Comparison of ENCODE assay signal across 8 cellular contexts in genomic region chr7:87475359-87476178, GRCh38. TPM values are rescaled to one million over a fixed set of nuclear protein-coding genes. Genes with fewer than 3 reads are reported as not detected.
DNase-seq lines count a peak whose midpoint lies in the region; ATAC-seq, FAIRE-seq and TF ChIP-seq lines count a peak whose summit lies in the region.

ABCB4 (minus strand) TSS chr7:87475680; CDS start chr7:87475465, 215 bp downstream.

- H3K4me2 ChIP-seq in K562 (ENCODE audit: insufficient read depth, low read length) (peak within 1 kb of the TSS; percentile 18; the same call in 1 of the 2 replicates), HepG2 (ENCODE audit: low read depth, low read length) (peak within 1 kb of the TSS; percentile 96)

- H3K79me2 ChIP-seq in K562 (ENCODE audit: control insufficient read depth, insufficient read depth, low read length) = no peaks in the 10 kb centered on the region
- peaks cover 27% of the 10 kb centered on the region for H3K79me2 ChIP-seq in HepG2 (ENCODE audit: insufficient read depth, low read length)

- H3K27me3 ChIP-seq in BE2C (peaks cover 30% of the 10 kb centered on the region), K562 (ENCODE audit: control insufficient read depth in 2 of 2, insufficient read depth in 2 of 2, low read length in 2 of 2) (peaks cover 16 to 28% of the 10 kb centered on the region in 2 experiments; a peak in 4 of 5 replicates), HepG2 (ENCODE audit: control insufficient read depth in 1 of 2, insufficient read depth in 2 of 2, low read length in 2 of 2) (no peaks in the 10 kb centered on the region; a peak in 1 of 5 replicates), thyroid gland (no peaks in the 10 kb centered on the region)

- H3K4me1 ChIP-seq in BE2C = no peaks in the 10 kb centered on the region
- H3K4me1 ChIP-seq in K562 (replicated peaks in 1 of 2; ENCODE audit: control insufficient read depth in 2 of 2, insufficient read depth in 2 of 2, low read length in 2 of 2) = peaks cover 0 to 9% of the 10 kb centered on the region in 2 experiments; a peak in 1 of 5 replicates
- peaks cover 70% of the 10 kb centered on the region for H3K4me1 ChIP-seq in HepG2 (ENCODE audit: insufficient read depth, low read length)
- no peaks in the 10 kb centered on the region for H3K4me1 ChIP-seq in thyroid gland

- DNase-seq in BE2C (peak; percentile 49), K562 (ENCODE audit: extremely low read depth in 1 of 4, low spot score in 3 of 4) (peak in 2 of 4 experiments; percentile 18 to 24), HepG2 (ENCODE audit: low spot score) (no peak), thyroid gland (peak in 1 of 2 donors; percentile 8), NCI-H2081 treated with DMSO at 0.1 percent for 48 hours (lab: John Stamatoyannopoulos, UW) (no peak), NCI-H2196 treated with DMSO at 0.1 percent for 48 hours (lab: John Stamatoyannopoulos, UW; ENCODE audit: unreplicated experiment) (no peak)

- H3K9me3 ChIP-seq in BE2C = no peaks in the 10 kb centered on the region
- H3K9me3 ChIP-seq in K562 (replicated peaks; ENCODE audit: control insufficient read depth, insufficient read depth, low read depth, low read length) = no peaks in the 10 kb centered on the region
- H3K9me3 ChIP-seq in HepG2 (ENCODE audit: low read length) = no peaks in the 10 kb centered on the region
- no peaks in the 10 kb centered on the region for H3K9me3 ChIP-seq in thyroid gland

- no peak for FAIRE-seq in K562 (lab: Jason Lieb, UNC)
- FAIRE-seq in HepG2 (lab: Jason Lieb, UNC) = no peak

- H4K20me1 ChIP-seq in K562 (replicated peaks; ENCODE audit: control insufficient read depth, insufficient read depth, low read length) (no peaks in the 10 kb centered on the region), HepG2 (ENCODE audit: insufficient read depth, low read length) (no peaks in the 10 kb centered on the region)

- no peaks in the 10 kb centered on the region for H3K36me3 ChIP-seq in BE2C
- no peaks in the 10 kb centered on the region for H3K36me3 ChIP-seq in K562 (ENCODE audit: control insufficient read depth, insufficient read depth, low read length)
- 0 out of 5 replicates have a peak, but pooled peaks cover 0 to 8% of the 10 kb centered on the region in 2 experiments for H3K36me3 ChIP-seq in HepG2 (replicated peaks in 1 of 2; ENCODE audit: control insufficient read depth in 1 of 2, insufficient read depth in 2 of 2, low read length in 2 of 2)
- no peaks in the 10 kb centered on the region for H3K36me3 ChIP-seq in thyroid gland

- H3K27ac ChIP-seq in K562 (ENCODE audit: extremely low read depth, low read depth, low read length) = no peak within 1 kb of the TSS
- H3K27ac ChIP-seq in HepG2 (ENCODE audit: extremely low read length, insufficient read depth, low read length) = peak within 1 kb of the TSS; percentile 74
- peak within 1 kb of the TSS in 1 of 3 donors; percentile 8 for H3K27ac ChIP-seq in thyroid gland

- no peak for TF ChIP-seq RAD21 in K562 (CRISPR knock-in tag; conservative IDR thresholded peaks at IDR 0.05 in 1 of 2, IDR thresholded peaks at IDR 0.05 in 1 of 2)
- no peak for TF ChIP-seq RAD21 in HepG2 (CRISPR knock-in tag; IDR thresholded peaks at IDR 0.05)

- H3K9ac ChIP-seq in K562 (ENCODE audit: insufficient read depth in 1 of 2, low read depth in 2 of 2, low read length in 2 of 2) = peak within 1 kb of the TSS in 1 of 2 experiments; percentile 61; a peak in 1 of 4 replicates
- peak within 1 kb of the TSS; percentile 83 for H3K9ac ChIP-seq in HepG2 (ENCODE audit: insufficient read depth, low read depth, low read length)

- POLR2A ChIA-PET in K562 (lab: Yijun Ruan, JAX) = no interaction called here
- POLR2A ChIA-PET in HepG2 (lab: Yijun Ruan, JAX) = interaction anchor here (0.6 to 1.0 kb wide), 4 partner anchors 11 to 31 kb away, joined by 3 to 17 read pairs (median 3); no protein-coding TSS in a partner anchor

- in situ Hi-C loops in K562 (cut with MboI) = no loop called here
- in situ Hi-C loops in HepG2 (cut with HindIII; ENCODE audit: extremely low pct_ligation_motif_present, low pct_unique_long_range_greater_than_20kb) = no loop called here

- ATAC-seq in GM18909 (IDR thresholded peaks at IDR 0.05; ENCODE audit: poor library complexity, unreplicated experiment) = peak; percentile 30
- peak; percentile 21 for ATAC-seq in HG03196 (IDR thresholded peaks at IDR 0.05; ENCODE audit: unreplicated experiment)
- peak; percentile 73 for ATAC-seq in K562
- ATAC-seq in HepG2 = peak; percentile 91

- H3K9me1 ChIP-seq in K562 (ENCODE audit: control insufficient read depth, insufficient read depth, low read length) = no peaks in the 10 kb centered on the region

- CTCF ChIA-PET in K562 (lab: Yijun Ruan, JAX; ENCODE audit: low intra/inter-chr PET ratio) (no interaction called here), HepG2 (lab: Yijun Ruan, JAX; ENCODE audit: low intra/inter-chr PET ratio, low total read pairs) (no interaction called here)

- TF ChIP-seq POLR2A in K562 (conservative IDR thresholded peaks at IDR 0.05) = no peak
- peak; percentile 59 to 81; a peak in 3 of 4 replicates for TF ChIP-seq POLR2A in HepG2 (IDR thresholded peaks at IDR 0.05; ENCODE audit: insufficient read depth in 1 of 2, low read depth in 2 of 2, low read length in 2 of 2)
- no peak for TF ChIP-seq POLR2A in thyroid gland (IDR thresholded peaks at IDR 0.05)

- TF ChIP-seq CTCF in BE2C (IDR thresholded peaks at IDR 0.05; ENCODE audit: low read depth, low read length) (no peak), K562 (IDR thresholded peaks at IDR 0.05 in 2 of 3, conservative IDR thresholded peaks at IDR 0.05 in 1 of 3; ENCODE audit: insufficient read depth in 2 of 3, low read depth in 1 of 3, low read length in 3 of 3) (no peak), HepG2 (CRISPR knock-in tag; IDR thresholded peaks at IDR 0.05) (no peak), thyroid gland (IDR thresholded peaks at IDR 0.05) (no peak)

- peak within 1 kb of the TSS; percentile 44 for H3K4me3 ChIP-seq in BE2C (ENCODE audit: low read depth, low read length)
- H3K4me3 ChIP-seq in K562 = no peak within 1 kb of the TSS
- H3K4me3 ChIP-seq in HepG2 (replicated peaks in 1 of 3; ENCODE audit: insufficient read depth in 1 of 3, low read depth in 2 of 3, low read length in 3 of 3) = peak within 1 kb of the TSS; percentile 70 to 81 (median 74)
- peak within 1 kb of the TSS in 2 of 3 donors; percentile 10 to 25 for H3K4me3 ChIP-seq in thyroid gland (replicated peaks in 1 of 3)

- 9% methylated on average over 49 of the region's 80 CpGs for WGBS in K562 (ENCODE audit: insufficient coverage, low coverage, missing lambda C conversion rate)
- WGBS in HepG2 (ENCODE audit: low lambda C conversion rate) = 3% methylated on average over 10 of the region's 80 CpGs
- WGBS in thyroid gland, 2 donors = 0 to 25% methylated on average over 2 to 11 of the region's 80 CpGs

- intact Hi-C loops in K562 (cut with micrococcal nuclease) = no loop called here
- intact Hi-C loops in HepG2 (cut with micrococcal nuclease; ENCODE audit: unreplicated experiment) = loop anchor here (1.0 to 10.0 kb wide), 3 partner anchors 10 to 131 kb away; partner anchors contain the start of gene CROT
- intact Hi-C loops in thyroid gland (cut with DNase I) = no loop called here

- H2AFZ ChIP-seq in K562 (ENCODE audit: low read depth, low read length) = peak within 1 kb of the TSS; percentile 18; the same call in 1 of the 2 replicates
- H2AFZ ChIP-seq in HepG2 (ENCODE audit: low read length) = peak within 1 kb of the TSS; percentile 5

- TF ChIP-seq EP300 in K562 (IDR thresholded peaks at IDR 0.05; ENCODE audit: low read length) (no peak), HepG2 (IDR thresholded peaks at IDR 0.05; ENCODE audit: low read depth in 2 of 2, low read length in 2 of 2) (no peak), HepG2 (CRISPR knock-in tag; IDR thresholded peaks at IDR 0.05; ENCODE audit: borderline replicate concordance) (no peak)

- no TSS peak for BruUV-seq in K562 (replicated peaks; lab: Mats Ljungman, UMichigan)
- BruUV-seq in HepG2 (replicated peaks; lab: Mats Ljungman, UMichigan) = no TSS peak

RNA-seq across cellular contexts. Expression of gene ABCB4, which starts in this region (rescaled TPM):
- 0.31 TPM for polyA plus RNA-seq in BE2C (2012; ENCODE audit: insufficient read depth, insufficient read length, low read depth)
- total RNA-seq in K562 (2011; cell fraction: chromatin; rRNA removed; ENCODE audit: low replicate concordance) = 0.30 TPM in 1 of 2 replicates, not detected in the other
- under 0.01 and 0.66 TPM in 2 replicates for total RNA-seq in K562 (2011; cell fraction: nucleolus; rRNA removed)
- total RNA-seq in K562 (2011; cell fraction: nucleoplasm; rRNA removed) = 0.15 and 0.59 TPM in 2 replicates
- 0.41 and 0.59 TPM in 2 replicates for total RNA-seq in K562 (2014; rRNA removed)
- total RNA-seq in K562 (2014; rRNA removed; fragmentation: Illumina TruSeq; extraction: Trizol) = 0.22 and 0.40 TPM in 2 replicates
- 0.18 and 0.19 TPM in 2 replicates for total RNA-seq in K562 (2015; rRNA removed; fragmentation: Illumina TruSeq; extraction: Trizol)
- 0.27 and 0.73 TPM in 2 replicates for total RNA-seq in K562 (2021)
- 0.06 and 0.11 TPM in 2 replicates for polyA plus RNA-seq in K562 (2011; rRNA removed)
- polyA plus RNA-seq in K562 (2011; cell fraction: cytosol; rRNA removed) = 0.06 TPM in 1 of 2 replicates, not detected in the other
- polyA plus RNA-seq in K562 (2011; cell fraction: nucleus; rRNA removed) = 0.14 TPM in 1 of 2 replicates, not detected in the other
- polyA plus RNA-seq in K562 (2012) = 0.52 and 1.4 TPM in 2 replicates
- polyA plus RNA-seq in K562 (2014; fragmentation: Illumina TruSeq; extraction: Trizol) = 0.09 and 0.22 TPM in 2 replicates
- polyA plus RNA-seq in K562 (2014; fragmentation: Nextera tagmentation; extraction: Ambion mirVana) = under 1 TPM; 0.14 to 0.65 TPM
- polyA plus RNA-seq in K562 (2014; rRNA removed) = 0.34 and 0.72 TPM in 2 replicates
- 0.39 TPM in 1 of 2 replicates, not detected in the other for polyA minus RNA-seq in K562 (2011; rRNA and poly(A)+ RNA removed)
- not detected in 2 replicates for polyA minus RNA-seq in K562 (2011; cell fraction: cytosol; rRNA and poly(A)+ RNA removed)
- polyA minus RNA-seq in K562 (2011; cell fraction: nucleus; rRNA and poly(A)+ RNA removed) = not detected in 2 replicates
- 10.8 and 32.4 TPM in 2 replicates for total RNA-seq in HepG2 (2016; rRNA removed; fragmentation: Illumina TruSeq; extraction: Trizol)
- 9.0 and 9.2 TPM in 2 replicates for total RNA-seq in HepG2 (2016; cell fraction: cytosol; rRNA removed; fragmentation: Illumina TruSeq; extraction: Trizol; ENCODE audit: low read depth)
- 9.9 and 29.3 TPM in 2 replicates for total RNA-seq in HepG2 (2016; cell fraction: insoluble cytoplasmic fraction; rRNA removed; fragmentation: Illumina TruSeq; extraction: Trizol)
- 7.7 and 8.5 TPM in 2 replicates for total RNA-seq in HepG2 (2016; cell fraction: membrane; rRNA removed; fragmentation: Illumina TruSeq; extraction: Trizol)
- total RNA-seq in HepG2 (2016; cell fraction: nucleus; rRNA removed; fragmentation: Illumina TruSeq; extraction: Trizol) = 62.5 and 66.2 TPM in 2 replicates
- 18.0 and 20.8 TPM in 2 replicates for polyA plus RNA-seq in HepG2 (2011; rRNA removed)
- 12.2 and 13.6 TPM in 2 replicates for polyA plus RNA-seq in HepG2 (2011; cell fraction: cytosol; rRNA removed)
- polyA plus RNA-seq in HepG2 (2011; cell fraction: nucleus; rRNA removed) = 26.5 and 32.9 TPM in 2 replicates
- 15.0 and 18.7 TPM in 2 replicates for polyA plus RNA-seq in HepG2 (2012)
- 2.1 TPM in 2 replicates for polyA plus RNA-seq in HepG2 (2016; cell fraction: cytosol; fragmentation: Illumina TruSeq; extraction: Trizol; ENCODE audit: low read depth)
- 7.5 and 9.1 TPM in 2 replicates for polyA plus RNA-seq in HepG2 (2016; cell fraction: insoluble cytoplasmic fraction; fragmentation: Illumina TruSeq; extraction: Trizol; ENCODE audit: low read depth)
- 3.6 and 5.2 TPM in 2 replicates for polyA plus RNA-seq in HepG2 (2016; cell fraction: membrane; fragmentation: Illumina TruSeq; extraction: Trizol; ENCODE audit: low read depth)
- polyA plus RNA-seq in HepG2 (2016; cell fraction: nucleus; fragmentation: Illumina TruSeq; extraction: Trizol; ENCODE audit: insufficient read depth, low read depth) = 34.8 and 50.0 TPM in 2 replicates
- 17.4 TPM in 1 of 2 replicates, not detected in the other for polyA minus RNA-seq in HepG2 (2011; rRNA and poly(A)+ RNA removed; ENCODE audit: low replicate concordance)
- polyA minus RNA-seq in HepG2 (2011; cell fraction: cytosol; rRNA and poly(A)+ RNA removed) = 12.0 and 22.4 TPM in 2 replicates
- 124 and 138 TPM in 2 replicates for polyA minus RNA-seq in HepG2 (2011; cell fraction: nucleus; rRNA and poly(A)+ RNA removed)
- 1 to 10 TPM in 2 of 4 donors, under 1 TPM in 1, not detected in 1; 0.17 to 4.3 (median 3.7) TPM for total RNA-seq in thyroid gland

Comparison
In these comparisons a context has a peak if more than half of its experiments do, and no peak if none do; other contexts are left out.
1. ATAC-seq: peak in every context shown above with its lines; median percentile 91 in HepG2; 73 in K562; 30 in GM18909; 21 in HG03196.
2. POLR2A ChIP-seq: peak in HepG2 (2 of 2); none in K562 (single experiment) and thyroid gland (0 of 2).